8 cellular contexts compared by ENCODE assay signal in genomic region chr2:45909677-45910191, GRCh38.
DNase-seq lines count a peak whose midpoint lies in the region; ATAC-seq and TF ChIP-seq lines count a peak whose summit lies in the region.

No MANE protein-coding gene starts in this region.

- no peaks in the 10 kb centered on the region for H3K36me3 ChIP-seq in RWPE2 (ENCODE audit: low read depth)
- H3K36me3 ChIP-seq in effector memory CD4-positive, alpha-beta T cell (ENCODE audit: control insufficient read depth, insufficient read depth, low read length) = no peaks in the 10 kb centered on the region

- H3K4me3 ChIP-seq in RWPE2 (ENCODE audit: severe bottlenecking) = no peak overlapping the region
- no peak overlapping the region for H3K4me3 ChIP-seq in effector memory CD4-positive, alpha-beta T cell (ENCODE audit: insufficient read depth, low read depth, low read length, poor library complexity, severe bottlenecking)

- no peak for TF ChIP-seq CTCF in RWPE2 (IDR thresholded peaks at IDR 0.05; ENCODE audit: poor library complexity, severe bottlenecking)

- peaks cover 26% of the 10 kb centered on the region for H3K4me1 ChIP-seq in RWPE2 (ENCODE audit: insufficient read depth, poor library complexity, severe bottlenecking)
- H3K4me1 ChIP-seq in effector memory CD4-positive, alpha-beta T cell (ENCODE audit: control insufficient read depth, insufficient read depth, low read length, poor library complexity, severe bottlenecking) = no peaks in the 10 kb centered on the region

- H3K27ac ChIP-seq in RWPE2 (ENCODE audit: poor library complexity, severe bottlenecking) = peak overlapping the region; percentile 33
- no peak overlapping the region for H3K27ac ChIP-seq in effector memory CD4-positive, alpha-beta T cell (ENCODE audit: insufficient read depth, low read length, poor library complexity, severe bottlenecking)

- DNase-seq in NCI-H748 (lab: John Stamatoyannopoulos, UW; ENCODE audit: unreplicated experiment) (peak; percentile 49), NCI-H748 treated with DMSO at 0.1 percent for 48 hours (lab: John Stamatoyannopoulos, UW) (no peak), RWPE2 (ENCODE audit: low spot score) (no peak), renal cortical epithelial cell (ENCODE audit: low read depth) (peak; percentile 90), NCI-H2029 treated with DMSO at 0.1 percent for 48 hours (lab: John Stamatoyannopoulos, UW) (no peak), glomerular visceral epithelial cell (ENCODE audit: extremely low spot score) (no peak)
- DNase-seq in effector memory CD4-positive, alpha-beta T cell = no peak

- no peaks in the 10 kb centered on the region for H3K27me3 ChIP-seq in RWPE2 (ENCODE audit: insufficient read depth, poor library complexity, severe bottlenecking)
- no peaks in the 10 kb centered on the region for H3K27me3 ChIP-seq in effector memory CD4-positive, alpha-beta T cell (replicated peaks; ENCODE audit: control insufficient read depth, insufficient read depth, low read length, poor library complexity, severe bottlenecking)

- H3K9me3 ChIP-seq in RWPE2 (ENCODE audit: severe bottlenecking) = no peaks in the 10 kb centered on the region
- H3K9me3 ChIP-seq in effector memory CD4-positive, alpha-beta T cell (ENCODE audit: control insufficient read depth, low read length) = no peaks in the 10 kb centered on the region

- ATAC-seq in HG03103 (IDR thresholded peaks at IDR 0.05; ENCODE audit: low read depth, unreplicated experiment) = peak; percentile 79
- ATAC-seq in RWPE2 (ENCODE audit: low read depth) = peak; percentile 92

Comparison
In these comparisons a context has a peak if more than half of its experiments do, and no peak if none do; other contexts are left out.
1. DNase-seq: peak in NCI-H748 (single experiment) and renal cortical epithelial cell (single experiment); none in NCI-H748 treated with DMSO at 0.1 percent for 48 hours (single experiment), RWPE2 (single experiment), effector memory CD4-positive, alpha-beta T cell (0 of 3), NCI-H2029 treated with DMSO at 0.1 percent for 48 hours (single experiment) and glomerular visceral epithelial cell (single experiment).